8 cellular contexts compared by ENCODE assay signal in the genomic region with DNA sequence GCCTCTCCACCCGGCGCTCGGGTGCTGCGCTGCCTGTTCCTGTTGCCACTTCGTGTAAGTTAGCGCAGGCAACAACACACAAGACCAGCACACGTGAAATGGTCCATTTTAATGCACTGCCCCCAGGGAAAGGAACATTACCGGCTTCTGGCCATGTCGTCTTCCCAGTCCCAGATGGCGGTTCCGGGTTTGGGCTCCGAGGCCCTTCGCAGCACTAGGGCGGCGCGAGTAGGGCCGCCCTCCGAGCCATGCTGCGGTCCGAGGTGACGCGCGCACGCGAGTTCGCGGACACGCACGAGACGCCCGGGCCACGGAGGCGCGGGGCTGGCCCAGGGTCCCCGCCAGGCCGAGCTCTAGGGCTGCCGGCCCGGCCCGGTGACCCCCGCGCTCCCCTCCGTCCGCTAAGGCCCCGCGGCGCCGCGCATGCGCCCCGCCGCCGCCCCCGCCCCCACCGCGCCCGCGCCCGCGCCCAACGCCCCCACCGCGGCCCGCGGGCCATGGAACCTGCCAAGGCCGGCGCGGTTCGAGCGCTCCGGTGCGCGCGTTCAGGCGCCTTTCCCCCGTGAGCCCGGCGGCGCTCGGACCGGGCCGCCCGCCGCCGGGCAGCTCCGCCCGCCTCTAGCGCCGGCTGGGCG. TPM values are rescaled to one million over a fixed set of nuclear protein-coding genes. Genes with fewer than 3 reads are reported as not detected.
DNase-seq lines count a peak whose midpoint lies in the region; ATAC-seq, FAIRE-seq and TF ChIP-seq lines count a peak whose summit lies in the region.

No MANE protein-coding gene starts in this region.

- H3K27me3 ChIP-seq in endothelial cell of umbilical vein (ENCODE audit: control insufficient read depth in 2 of 2, insufficient read depth in 2 of 2, low read length in 2 of 2), result no peaks in the 10 kb centered on the region

- no peak for TF ChIP-seq CTCF in endothelial cell of umbilical vein (IDR thresholded peaks at IDR 0.05; ENCODE audit: extremely low read depth in 1 of 2, insufficient read depth in 1 of 2, low read depth in 1 of 2, low read length in 2 of 2)
- no peak for TF ChIP-seq CTCF in mucosa of descending colon (IDR thresholded peaks at IDR 0.05)

- peak; percentile 42 for ATAC-seq in GM18505 (IDR thresholded peaks at IDR 0.05; ENCODE audit: unreplicated experiment)
- ATAC-seq in HG02970 (IDR thresholded peaks at IDR 0.05; ENCODE audit: low FRiP score, unreplicated experiment), result peak; percentile 58
- peak; percentile 71 for ATAC-seq in mucosa of descending colon

- H2AFZ ChIP-seq in endothelial cell of umbilical vein (ENCODE audit: low read depth, low read length), result peak overlapping the region; percentile 72

- H3K36me3 ChIP-seq in endothelial cell of umbilical vein (ENCODE audit: control insufficient read depth in 2 of 2, extremely low read depth in 1 of 2, insufficient read depth in 2 of 2, low read length in 2 of 2) (no peaks in the 10 kb centered on the region), mucosa of descending colon (ENCODE audit: low read depth) (no peaks in the 10 kb centered on the region)

- FAIRE-seq in endothelial cell of umbilical vein (lab: Jason Lieb, UNC), result peak; percentile 62

- dilution Hi-C loops in endothelial cell of umbilical vein (cut with MboI; ENCODE audit: extremely low pct_ligation_motif_present, low sequenced_read_pairs), result no loop called here

- H3K79me2 ChIP-seq in endothelial cell of umbilical vein (ENCODE audit: control insufficient read depth, insufficient read depth, low read length), result peaks cover 67% of the 10 kb centered on the region

- no peaks in the 10 kb centered on the region for H3K9me1 ChIP-seq in endothelial cell of umbilical vein (replicated peaks; ENCODE audit: control insufficient read depth, extremely low read depth, insufficient read depth, low read length)

- CTCF ChIA-PET in endothelial cell of umbilical vein (lab: Charles Lee), result interaction anchor here (1.1 to 9.9 kb wide), 2 partner anchors 9 to 19 kb away, joined by 4 to 91 read pairs; no protein-coding TSS in a partner anchor

- POLR2A ChIA-PET in endothelial cell of umbilical vein (lab: Charles Lee), result no interaction called here

- H3K9me3 ChIP-seq in endothelial cell of umbilical vein (replicated peaks; ENCODE audit: control insufficient read depth, insufficient read depth, low read length) (no peaks in the 10 kb centered on the region), mucosa of descending colon (no peaks in the 10 kb centered on the region)

- H3K4me3 ChIP-seq in endothelial cell of umbilical vein (replicated peaks in 1 of 3; ENCODE audit: insufficient read depth in 1 of 3, low read depth in 1 of 3, low read length in 3 of 3) (peak overlapping the region; percentile 34 to 98 (median 69)), mucosa of descending colon (peak overlapping the region; percentile 53)

- intact Hi-C loops in endothelial cell of umbilical vein (cut with micrococcal nuclease) (loop anchor here (1.0 to 10.0 kb wide), 6 partner anchors 17 to 370 kb away; no protein-coding TSS in a partner anchor), mucosa of descending colon (cut with DNase I, micrococcal nuclease) (no loop called here)

- H3K4me1 ChIP-seq in endothelial cell of umbilical vein (ENCODE audit: control insufficient read depth, extremely low read depth, insufficient read depth, low read length) (peaks cover 20% of the 10 kb centered on the region), mucosa of descending colon (ENCODE audit: low read depth) (peaks cover 8% of the 10 kb centered on the region)

- peak overlapping the region; percentile 69 for H3K9ac ChIP-seq in endothelial cell of umbilical vein (replicated peaks; ENCODE audit: extremely low read depth, insufficient read depth, low read length)

- peak overlapping the region; percentile 69 for H3K4me2 ChIP-seq in endothelial cell of umbilical vein (ENCODE audit: insufficient read depth, low read length)

- BruUV-seq in endothelial cell of umbilical vein (replicated peaks; lab: Mats Ljungman, UMichigan), result no TSS peak

- no peaks in the 10 kb centered on the region for H4K20me1 ChIP-seq in endothelial cell of umbilical vein (replicated peaks; ENCODE audit: control insufficient read depth, extremely low read depth, insufficient read depth, low read length)

- TF ChIP-seq POLR2A in GM18505 (IDR thresholded peaks at IDR 0.05; ENCODE audit: borderline replicate concordance, extremely low read depth, insufficient read depth, insufficient read length) (no peak), endothelial cell of umbilical vein (IDR thresholded peaks at IDR 0.05; ENCODE audit: low read depth, low read length) (no peak)

- peak; percentile 6 for DNase-seq in A172 (ENCODE audit: low spot score)
- DNase-seq in NCI-H510A (lab: John Stamatoyannopoulos, UW), result peak; percentile 64
- DNase-seq in activated CD8-positive, alpha-beta memory T cell treated with anti-CD3 and anti-CD28 coated beads, Interleukin-2, amount 50 U/mL, for 48 hours, result peak; percentile 85
- peak; percentile 69 for DNase-seq in endothelial cell of umbilical vein (ENCODE audit: low read depth, low spot score)
- peak; percentile 61 to 83 (median 79) for DNase-seq in mucosa of descending colon
- DNase-seq in stimulated activated CD8-positive, alpha-beta memory T cell treated with anti-CD3 and anti-CD28 coated beads, Interleukin-4, amount 100 ng/mL, for 48 hours, result peak; percentile 70

- peak overlapping the region; percentile 63 for H3K27ac ChIP-seq in endothelial cell of umbilical vein (ENCODE audit: insufficient read depth, low read depth, low read length)

TF ChIP-seq in endothelial cell of umbilical vein, 7 proteins besides CTCF, POLR2A, EP300 and RAD21:
- no peak for TF ChIP-seq GATA2 (IDR thresholded peaks at IDR 0.05; ENCODE audit: insufficient read depth, insufficient read length, low read depth, low read length)
- TF ChIP-seq, protein P1, sequence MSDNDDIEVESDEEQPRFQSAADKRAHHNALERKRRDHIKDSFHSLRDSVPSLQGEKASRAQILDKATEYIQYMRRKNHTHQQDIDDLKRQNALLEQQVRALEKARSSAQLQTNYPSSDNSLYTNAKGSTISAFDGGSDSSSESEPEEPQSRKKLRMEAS (IDR thresholded peaks at IDR 0.05; ENCODE audit: insufficient read depth, insufficient read length), result no peak
- no peak for TF ChIP-seq FOS (IDR thresholded peaks at IDR 0.05; ENCODE audit: borderline replicate concordance, insufficient read depth, low read length)
- no peak for TF ChIP-seq POLR2AphosphoS5 (IDR thresholded peaks at IDR 0.05; ENCODE audit: insufficient read depth, low read depth, low read length)
- TF ChIP-seq JUN (IDR thresholded peaks at IDR 0.05; ENCODE audit: borderline replicate concordance, insufficient read depth, insufficient read length, low read depth), result no peak
- no peak for TF ChIP-seq MYC (IDR thresholded peaks at IDR 0.05; ENCODE audit: low read depth, low read length)
- TF ChIP-seq EZH2 (IDR thresholded peaks at IDR 0.05; ENCODE audit: borderline replicate concordance, low read depth, low read length, severe bottlenecking), result no peak

RNA-seq across cellular contexts. Expression of a gene that starts 0.4 kb away (rescaled TPM):
- 2.3 and 15.1 TPM in 2 replicates for total RNA-seq in A172 (2014; rRNA removed; shearing (Covaris generic))
- total RNA-seq in endothelial cell of umbilical vein (13.6 and 14.7 TPM in 2 replicates), mucosa of descending colon (10 to 100 TPM; 14.8 to 27.9 (median 15.5) TPM)
- polyA plus RNA-seq in endothelial cell of umbilical vein, result 4.5 TPM in 2 replicates
- 3.3 and 3.5 TPM in 2 replicates for polyA plus RNA-seq in endothelial cell of umbilical vein (2011; cell fraction: cytosol; rRNA removed)
- 20.6 and 21.0 TPM in 2 replicates for polyA plus RNA-seq in endothelial cell of umbilical vein (2011; cell fraction: nucleus; rRNA removed)
- polyA plus RNA-seq in endothelial cell of umbilical vein (2012), result 3.5 and 4.1 TPM in 2 replicates
- 27.6 and 33.8 TPM in 2 replicates for polyA minus RNA-seq in endothelial cell of umbilical vein
- polyA minus RNA-seq in endothelial cell of umbilical vein (2011; cell fraction: cytosol; rRNA and poly(A)+ RNA removed), result 19.8 TPM
- polyA minus RNA-seq in endothelial cell of umbilical vein (2011; cell fraction: nucleus; rRNA and poly(A)+ RNA removed), result 75.0 and 107 TPM in 2 replicates

Comparison
In these comparisons a context has a peak if more than half of its experiments do, and no peak if none do; other contexts are left out.
1. Peak in every context shown above with its lines: DNase-seq, ATAC-seq, H3K4me3 ChIP-seq and H3K27ac ChIP-seq.
2. DNase-seq: peak in every context shown above with its lines; median percentile 85 in activated CD8-positive, alpha-beta memory T cell treated with anti-CD3 and anti-CD28 coated beads, Interleukin-2, amount 50 U/mL, for 48 hours; 79 in mucosa of descending colon; 70 in stimulated activated CD8-positive, alpha-beta memory T cell treated with anti-CD3 and anti-CD28 coated beads, Interleukin-4, amount 100 ng/mL, for 48 hours; 69 in endothelial cell of umbilical vein; 64 in NCI-H510A; 6 in A172.